8 cellular contexts compared by ENCODE assay signal in the genomic region with DNA sequence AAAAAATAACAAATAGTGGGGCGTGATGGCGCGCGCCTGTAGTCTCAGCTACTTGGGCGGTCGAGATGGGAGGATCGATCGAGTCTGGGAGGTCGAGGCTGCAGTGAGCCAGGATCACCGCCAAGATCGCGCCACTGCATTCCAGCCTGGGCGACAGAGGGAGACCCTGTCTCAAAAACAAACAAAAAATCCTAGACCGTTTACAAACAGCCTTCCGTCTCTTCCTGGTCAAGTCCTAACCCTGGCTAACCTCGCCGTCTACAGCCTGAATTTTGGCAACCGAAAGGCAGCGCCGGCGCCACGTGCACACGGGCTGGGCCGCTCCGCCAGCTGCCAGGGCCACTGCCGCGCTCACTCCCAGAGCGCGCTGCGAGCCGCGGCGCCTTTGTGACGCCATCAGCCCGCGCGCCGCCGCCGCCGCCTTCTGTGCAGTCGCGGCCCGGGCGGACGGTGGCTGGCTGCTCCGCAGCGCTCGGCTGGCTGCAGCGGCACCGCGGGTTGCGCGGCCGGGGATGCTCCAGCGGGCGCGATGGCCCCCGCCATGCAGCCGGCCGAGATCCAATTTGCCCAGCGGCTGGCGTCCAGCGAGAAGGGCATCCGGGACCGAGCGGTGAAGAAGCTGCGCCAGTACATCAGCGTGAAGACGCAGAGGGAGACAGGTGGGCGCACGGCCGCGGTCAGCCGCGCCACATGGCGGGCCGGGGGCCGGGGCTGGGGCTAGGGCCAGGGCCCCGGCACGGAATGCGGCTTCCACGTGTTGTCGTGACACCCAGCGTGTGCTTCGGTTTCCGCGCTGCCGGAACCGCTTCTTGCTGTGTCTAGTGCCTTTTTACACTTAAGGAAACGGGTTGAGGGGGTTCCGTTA. TPM values are rescaled to one million over a fixed set of nuclear protein-coding genes. Genes with fewer than 3 reads are reported as not detected.
A peak's percentile ranks its signal among the peaks of the same experiment; 100 is the strongest.
DNase-seq lines count a peak whose midpoint lies in the region; ATAC-seq and TF ChIP-seq lines count a peak whose summit lies in the region.

Gene HSF2BP (minus strand): TSS at position 353 of the 865 bp plus-strand sequence. CDS start 1,392 bp downstream, outside the sequence.
A gene with protein sequence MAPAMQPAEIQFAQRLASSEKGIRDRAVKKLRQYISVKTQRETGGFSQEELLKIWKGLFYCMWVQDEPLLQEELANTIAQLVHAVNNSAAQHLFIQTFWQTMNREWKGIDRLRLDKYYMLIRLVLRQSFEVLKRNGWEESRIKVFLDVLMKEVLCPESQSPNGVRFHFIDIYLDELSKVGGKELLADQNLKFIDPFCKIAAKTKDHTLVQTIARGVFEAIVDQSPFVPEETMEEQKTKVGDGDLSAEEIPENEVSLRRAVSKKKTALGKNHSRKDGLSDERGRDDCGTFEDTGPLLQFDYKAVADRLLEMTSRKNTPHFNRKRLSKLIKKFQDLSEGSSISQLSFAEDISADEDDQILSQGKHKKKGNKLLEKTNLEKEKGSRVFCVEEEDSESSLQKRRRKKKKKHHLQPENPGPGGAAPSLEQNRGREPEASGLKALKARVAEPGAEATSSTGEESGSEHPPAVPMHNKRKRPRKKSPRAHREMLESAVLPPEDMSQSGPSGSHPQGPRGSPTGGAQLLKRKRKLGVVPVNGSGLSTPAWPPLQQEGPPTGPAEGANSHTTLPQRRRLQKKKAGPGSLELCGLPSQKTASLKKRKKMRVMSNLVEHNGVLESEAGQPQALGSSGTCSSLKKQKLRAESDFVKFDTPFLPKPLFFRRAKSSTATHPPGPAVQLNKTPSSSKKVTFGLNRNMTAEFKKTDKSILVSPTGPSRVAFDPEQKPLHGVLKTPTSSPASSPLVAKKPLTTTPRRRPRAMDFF (plus strand): TSS at position 425 of the 865 bp plus-strand sequence. CDS start 105 bp downstream, at position 530.

- H3K27me3 ChIP-seq in ACC112 (ENCODE audit: insufficient read depth, low read length): no peaks in the 10 kb centered on the region

- H3K4me3 Mint-ChIP-seq in chondrocyte (ENCODE audit: unreplicated experiment): peak within 1 kb of the TSS; percentile 92

- peak within 1 kb of the TSS; percentile 88 for H2AFZ ChIP-seq in ACC112 (ENCODE audit: low read length, unreplicated experiment)

- ATAC-seq in GM18867 (IDR thresholded peaks at IDR 0.05; ENCODE audit: unreplicated experiment) (peak; percentile 76), HG03139 (IDR thresholded peaks at IDR 0.05; ENCODE audit: unreplicated experiment) (peak; percentile 70)

- H3K4me3 ChIP-seq in ACC112 (ENCODE audit: low read depth, low read length): peak within 1 kb of the TSS; percentile 100

- H3K9me3 Mint-ChIP-seq in chondrocyte (ENCODE audit: low read depth): no peaks in the 10 kb centered on the region

- peaks cover 45% of the 10 kb centered on the region for H3K79me2 ChIP-seq in ACC112 (ENCODE audit: control insufficient read depth, insufficient read depth, low read length, unreplicated experiment)

- peaks cover 28% of the 10 kb centered on the region for H3K4me1 ChIP-seq in ACC112 (ENCODE audit: control insufficient read depth, insufficient read depth, low read length, unreplicated experiment)

- peaks cover 27% of the 10 kb centered on the region for H3K4me1 Mint-ChIP-seq in chondrocyte (ENCODE audit: low read depth)

- peaks cover 8% of the 10 kb centered on the region; the same call in 1 of the 2 replicates for H3K36me3 ChIP-seq in ACC112 (ENCODE audit: insufficient read depth, low read length)

- peak; percentile 39 for TF ChIP-seq CTCF in chondrocyte (IDR thresholded peaks at IDR 0.05)

- no peaks in the 10 kb centered on the region for H3K27me3 Mint-ChIP-seq in chondrocyte (ENCODE audit: low read depth)

- H3K27ac Mint-ChIP-seq in chondrocyte (ENCODE audit: unreplicated experiment): peak within 1 kb of the TSS; percentile 95

- peak within 1 kb of the TSS; percentile 79 for H3K27ac ChIP-seq in ACC112 (ENCODE audit: low read depth, low read length)

- H3K36me3 Mint-ChIP-seq in chondrocyte (ENCODE audit: low read depth): peaks cover 2% of the 10 kb centered on the region

- DNase-seq in NCI-H446 (lab: John Stamatoyannopoulos, UW) (peak; percentile 56 to 91), chondrocyte (ENCODE audit: low spot score) (no peak), kidney tubule cell (ENCODE audit: low spot score) (peak; percentile 85)
- peak; percentile 85 for DNase-seq in activated CD4-positive, CD25-positive, alpha-beta regulatory T cell treated with anti-CD3 and anti-CD28 coated beads, Interleukin-2, amount 50 U/mL, for 72 hours
- peak; percentile 86 for DNase-seq in stimulated activated CD4-positive, alpha-beta T cell treated with anti-CD3 and anti-CD28 coated beads, Interleukin-15, amount 100 ng/mL, for 24 hours

RNA-seq across cellular contexts. Expression of gene HSF2BP, which starts in this region (rescaled TPM):
- total RNA-seq in chondrocyte: 3.5 to 5.0 TPM (median 4.0 TPM) in 3 replicates

RNA-seq across cellular contexts. Expression of the second gene that starts in this region (rescaled TPM):
- total RNA-seq in chondrocyte: 24.5 to 29.0 TPM (median 24.8 TPM) in 3 replicates
